ENCODE assay signal across 15 cellular contexts in the genomic region with DNA sequence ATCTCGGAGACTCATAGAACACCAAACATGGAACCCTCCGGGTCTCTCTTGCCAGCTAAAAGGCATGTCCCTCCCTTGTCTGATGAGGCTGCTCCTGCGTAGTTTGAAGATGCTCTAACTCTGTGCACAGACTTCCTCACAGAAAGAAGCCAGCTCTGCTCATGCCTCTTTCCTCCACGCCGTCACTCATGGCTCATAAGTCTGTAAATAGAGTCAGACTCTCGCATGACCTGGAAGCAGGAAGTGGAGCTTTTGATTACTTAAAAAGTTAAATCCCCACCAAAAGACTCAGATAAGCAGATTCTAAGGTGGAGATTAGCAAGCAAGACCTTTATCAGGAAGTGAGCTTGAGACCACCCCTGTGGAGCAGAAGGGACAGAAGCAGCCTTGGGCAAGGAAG.
"Had no signal": no experiment of that assay in that cellular context is flagged by ENCODE, and none has a peak within 500 bp of the region (broad histone marks: within the 10 kb centered on the region; RNA-seq: fewer than 3 reads in every experiment).

No MANE protein-coding gene starts in this region.

- H3K4me3 ChIP-seq: ascending aorta, heart left ventricle, ovary, thyroid gland had no signal

- H3K36me3 ChIP-seq: ascending aorta, heart left ventricle, ovary, thyroid gland had no signal

- H3K4me1 ChIP-seq: ascending aorta had no signal

- H3K9me3 Mint-ChIP-seq: memory B cell, neural crest cell had no signal

- FAIRE-seq: urothelium cell line had no signal

- H3K27ac ChIP-seq: ascending aorta, heart left ventricle, ovary, thyroid gland, VCaP had no signal

- H3K27ac Mint-ChIP-seq: memory B cell had no signal

- H3K9me3 ChIP-seq: ascending aorta, heart left ventricle, ovary, thyroid gland had no signal

- DNase-seq: activated CD4-positive, alpha-beta T cell treated with anti-CD3 and anti-CD28 coated beads for 4 hours; activated effector memory CD4-positive, alpha-beta T cell treated with Interleukin-2 at 50 U/mL for 16 hours; activated T-cell treated with anti-CD3 and anti-CD28 coated beads, Interleukin-2, amount 50 U/mL, for 1 hour; foreskin melanocyte; heart left ventricle; ovary; stimulated activated CD4-positive, alpha-beta T cell treated with anti-CD3 and anti-CD28 coated beads, Interleukin-4, amount 100 ng/mL, for 4 hours; T1000; thyroid gland had no signal

- ATAC-seq: heart left ventricle, left lobe of liver had no signal

- H3K27me3 ChIP-seq: ascending aorta, ovary, thyroid gland had no signal

- H3K4me3 Mint-ChIP-seq: memory B cell, neural crest cell had no signal

- H3K36me3 Mint-ChIP-seq: memory B cell had no signal

- H3K4me1 Mint-ChIP-seq: neural crest cell had no signal
